ENCODE assay signal across 1 cellular context in the genomic region with DNA sequence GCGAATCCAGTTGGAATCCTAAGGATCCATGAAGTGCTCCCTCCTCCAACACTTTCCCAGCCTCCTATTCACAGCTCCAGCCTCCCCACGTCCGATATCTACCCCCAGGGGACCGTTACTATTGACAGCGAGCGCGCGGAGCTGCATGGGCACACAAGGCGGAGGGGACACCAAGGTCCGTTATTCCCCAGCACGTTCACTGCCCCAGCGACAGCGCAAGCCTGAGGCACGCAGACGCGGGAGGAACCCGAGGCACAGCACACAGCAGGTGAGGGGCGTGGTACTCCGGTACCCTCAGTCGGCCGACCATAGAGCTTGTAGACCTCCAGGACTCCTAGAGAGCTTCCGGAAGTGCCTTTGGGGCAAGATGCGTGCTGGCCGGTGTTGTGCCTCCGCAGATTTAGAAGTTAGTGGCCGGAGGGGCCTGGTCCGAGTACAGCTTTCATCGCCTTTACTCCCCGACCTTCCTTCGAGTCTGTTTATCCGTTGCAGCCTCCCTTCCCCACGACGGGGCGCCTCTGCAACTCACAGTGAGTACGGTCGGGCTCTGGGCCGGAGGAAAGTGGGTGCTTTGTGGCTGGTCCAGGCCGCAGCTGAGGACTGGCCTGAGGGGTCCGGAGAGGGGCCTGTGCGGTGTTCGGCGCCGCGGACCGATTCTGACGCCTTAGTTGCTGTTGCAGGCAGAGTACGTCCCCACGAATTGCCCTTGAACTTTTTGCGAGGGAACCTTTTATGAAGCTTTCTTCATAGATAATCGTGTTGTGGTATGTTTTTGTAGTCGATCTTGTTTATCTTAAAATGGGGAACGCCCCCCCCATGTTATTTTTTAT.
TF ChIP-seq lines count a peak whose summit lies in the region.

A gene (plus strand): TSS at position 384 of the 830 bp plus-strand sequence. CDS start 6,525 bp downstream, outside the sequence.

TF ChIP-seq in K562, 482 proteins besides CTCF, POLR2A, EP300 and RAD21 (continued from another document and continues in another):
- TF ChIP-seq, protein P1, sequence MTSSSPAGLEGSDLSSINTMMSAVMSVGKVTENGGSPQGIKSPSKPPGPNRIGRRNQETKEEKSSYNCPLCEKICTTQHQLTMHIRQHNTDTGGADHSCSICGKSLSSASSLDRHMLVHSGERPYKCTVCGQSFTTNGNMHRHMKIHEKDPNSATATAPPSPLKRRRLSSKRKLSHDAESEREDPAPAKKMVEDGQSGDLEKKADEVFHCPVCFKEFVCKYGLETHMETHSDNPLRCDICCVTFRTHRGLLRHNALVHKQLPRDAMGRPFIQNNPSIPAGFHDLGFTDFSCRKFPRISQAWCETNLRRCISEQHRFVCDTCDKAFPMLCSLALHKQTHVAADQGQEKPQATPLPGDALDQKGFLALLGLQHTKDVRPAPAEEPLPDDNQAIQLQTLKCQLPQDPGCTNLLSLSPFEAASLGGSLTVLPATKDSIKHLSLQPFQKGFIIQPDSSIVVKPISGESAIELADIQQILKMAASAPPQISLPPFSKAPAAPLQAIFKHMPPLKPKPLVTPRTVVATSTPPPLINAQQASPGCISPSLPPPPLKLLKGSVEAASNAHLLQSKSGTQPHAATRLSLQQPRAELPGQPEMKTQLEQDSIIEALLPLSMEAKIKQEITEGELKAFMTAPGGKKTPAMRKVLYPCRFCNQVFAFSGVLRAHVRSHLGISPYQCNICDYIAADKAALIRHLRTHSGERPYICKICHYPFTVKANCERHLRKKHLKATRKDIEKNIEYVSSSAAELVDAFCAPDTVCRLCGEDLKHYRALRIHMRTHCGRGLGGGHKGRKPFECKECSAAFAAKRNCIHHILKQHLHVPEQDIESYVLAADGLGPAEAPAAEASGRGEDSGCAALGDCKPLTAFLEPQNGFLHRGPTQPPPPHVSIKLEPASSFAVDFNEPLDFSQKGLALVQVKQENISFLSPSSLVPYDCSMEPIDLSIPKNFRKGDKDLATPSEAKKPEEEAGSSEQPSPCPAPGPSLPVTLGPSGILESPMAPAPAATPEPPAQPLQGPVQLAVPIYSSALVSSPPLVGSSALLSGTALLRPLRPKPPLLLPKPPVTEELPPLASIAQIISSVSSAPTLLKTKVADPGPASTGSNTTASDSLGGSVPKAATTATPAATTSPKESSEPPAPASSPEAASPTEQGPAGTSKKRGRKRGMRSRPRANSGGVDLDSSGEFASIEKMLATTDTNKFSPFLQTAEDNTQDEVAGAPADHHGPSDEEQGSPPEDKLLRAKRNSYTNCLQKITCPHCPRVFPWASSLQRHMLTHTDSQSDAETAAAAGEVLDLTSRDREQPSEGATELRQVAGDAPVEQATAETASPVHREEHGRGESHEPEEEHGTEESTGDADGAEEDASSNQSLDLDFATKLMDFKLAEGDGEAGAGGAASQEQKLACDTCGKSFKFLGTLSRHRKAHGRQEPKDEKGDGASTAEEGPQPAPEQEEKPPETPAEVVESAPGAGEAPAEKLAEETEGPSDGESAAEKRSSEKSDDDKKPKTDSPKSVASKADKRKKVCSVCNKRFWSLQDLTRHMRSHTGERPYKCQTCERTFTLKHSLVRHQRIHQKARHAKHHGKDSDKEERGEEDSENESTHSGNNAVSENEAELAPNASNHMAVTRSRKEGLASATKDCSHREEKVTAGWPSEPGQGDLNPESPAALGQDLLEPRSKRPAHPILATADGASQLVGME (CRISPR knock-in tag; IDR thresholded peaks at IDR 0.05): no peak; the same call in 1 of the 2 replicates
- no peak for TF ChIP-seq NFYB (IDR thresholded peaks at IDR 0.05; ENCODE audit: extremely low read depth, insufficient read length)
- peak; percentile 77 for TF ChIP-seq MEIS2 (IDR thresholded peaks at IDR 0.05; ENCODE audit: partially characterized antibody)
- TF ChIP-seq SNIP1 (IDR thresholded peaks at IDR 0.05; ENCODE audit: low read depth): peak; percentile 93
- no peak for TF ChIP-seq ZNF444 (CRISPR knock-in tag; IDR thresholded peaks at IDR 0.05)
- TF ChIP-seq ZNF785 (CRISPR knock-in tag; IDR thresholded peaks at IDR 0.05): no peak
- TF ChIP-seq, protein P2, sequence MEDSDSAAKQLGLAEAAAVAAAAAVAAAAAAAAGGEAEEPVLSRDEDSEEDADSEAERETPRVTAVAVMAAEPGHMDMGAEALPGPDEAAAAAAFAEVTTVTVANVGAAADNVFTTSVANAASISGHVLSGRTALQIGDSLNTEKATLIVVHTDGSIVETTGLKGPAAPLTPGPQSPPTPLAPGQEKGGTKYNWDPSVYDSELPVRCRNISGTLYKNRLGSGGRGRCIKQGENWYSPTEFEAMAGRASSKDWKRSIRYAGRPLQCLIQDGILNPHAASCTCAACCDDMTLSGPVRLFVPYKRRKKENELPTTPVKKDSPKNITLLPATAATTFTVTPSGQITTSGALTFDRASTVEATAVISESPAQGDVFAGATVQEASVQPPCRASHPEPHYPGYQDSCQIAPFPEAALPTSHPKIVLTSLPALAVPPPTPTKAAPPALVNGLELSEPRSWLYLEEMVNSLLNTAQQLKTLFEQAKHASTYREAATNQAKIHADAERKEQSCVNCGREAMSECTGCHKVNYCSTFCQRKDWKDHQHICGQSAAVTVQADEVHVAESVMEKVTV (CRISPR knock-in tag; IDR thresholded peaks at IDR 0.05): no peak
- peak; percentile 100 for TF ChIP-seq ZFX (CRISPR knock-in tag; IDR thresholded peaks at IDR 0.05)
- peak; percentile 19; the same call in 1 of the 2 replicates for TF ChIP-seq ZNF324 (CRISPR knock-in tag; IDR thresholded peaks at IDR 0.05)
- TF ChIP-seq ZZZ3 (IDR thresholded peaks at IDR 0.05): peak; percentile 90
- no peak for TF ChIP-seq CBX8 (IDR thresholded peaks at IDR 0.05; ENCODE audit: borderline replicate concordance, extremely low read depth, low read depth, low read length, poor library complexity, severe bottlenecking)
- TF ChIP-seq PCBP2 (IDR thresholded peaks at IDR 0.05; ENCODE audit: low read depth, low read length, poor library complexity, severe bottlenecking): no peak
- TF ChIP-seq PPARD (CRISPR knock-in tag; IDR thresholded peaks at IDR 0.05): no peak
- TF ChIP-seq TARDBP (IDR thresholded peaks at IDR 0.05): no peak; the same call in none of the 2 replicates
- TF ChIP-seq SREBF2 (CRISPR knock-in tag; IDR thresholded peaks at IDR 0.05): no peak
- 0 out of 2 replicates have a peak, but pooled peaks have one; percentile 2 for TF ChIP-seq NR4A1 (CRISPR knock-in tag; IDR thresholded peaks at IDR 0.05)
- TF ChIP-seq NR4A1 (tag; IDR thresholded peaks at IDR 0.05): no peak; the same call in 1 of the 2 replicates
- peak; percentile 85 for TF ChIP-seq CHD1 (IDR thresholded peaks at IDR 0.05; ENCODE audit: low read length)
- peak; percentile 97 for TF ChIP-seq GABPA (tag; conservative IDR thresholded peaks at IDR 0.05; ENCODE audit: low read depth)
- TF ChIP-seq, protein P3, sequence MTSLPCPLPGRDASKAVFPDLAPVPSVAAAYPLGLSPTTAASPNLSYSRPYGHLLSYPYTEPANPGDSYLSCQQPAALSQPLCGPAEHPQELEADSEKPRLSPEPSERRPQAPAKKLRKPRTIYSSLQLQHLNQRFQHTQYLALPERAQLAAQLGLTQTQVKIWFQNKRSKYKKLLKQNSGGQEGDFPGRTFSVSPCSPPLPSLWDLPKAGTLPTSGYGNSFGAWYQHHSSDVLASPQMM (CRISPR knock-in tag; IDR thresholded peaks at IDR 0.05): no peak
- TF ChIP-seq, protein P4, sequence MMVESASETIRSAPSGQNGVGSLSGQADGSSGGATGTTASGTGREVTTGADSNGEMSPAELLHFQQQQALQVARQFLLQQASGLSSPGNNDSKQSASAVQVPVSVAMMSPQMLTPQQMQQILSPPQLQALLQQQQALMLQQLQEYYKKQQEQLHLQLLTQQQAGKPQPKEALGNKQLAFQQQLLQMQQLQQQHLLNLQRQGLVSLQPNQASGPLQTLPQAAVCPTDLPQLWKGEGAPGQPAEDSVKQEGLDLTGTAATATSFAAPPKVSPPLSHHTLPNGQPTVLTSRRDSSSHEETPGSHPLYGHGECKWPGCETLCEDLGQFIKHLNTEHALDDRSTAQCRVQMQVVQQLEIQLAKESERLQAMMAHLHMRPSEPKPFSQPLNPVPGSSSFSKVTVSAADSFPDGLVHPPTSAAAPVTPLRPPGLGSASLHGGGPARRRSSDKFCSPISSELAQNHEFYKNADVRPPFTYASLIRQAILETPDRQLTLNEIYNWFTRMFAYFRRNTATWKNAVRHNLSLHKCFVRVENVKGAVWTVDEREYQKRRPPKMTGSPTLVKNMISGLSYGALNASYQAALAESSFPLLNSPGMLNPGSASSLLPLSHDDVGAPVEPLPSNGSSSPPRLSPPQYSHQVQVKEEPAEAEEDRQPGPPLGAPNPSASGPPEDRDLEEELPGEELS (CRISPR knock-in tag; IDR thresholded peaks at IDR 0.05; ENCODE audit: borderline replicate concordance): peak; percentile 93
- TF ChIP-seq, protein P5, sequence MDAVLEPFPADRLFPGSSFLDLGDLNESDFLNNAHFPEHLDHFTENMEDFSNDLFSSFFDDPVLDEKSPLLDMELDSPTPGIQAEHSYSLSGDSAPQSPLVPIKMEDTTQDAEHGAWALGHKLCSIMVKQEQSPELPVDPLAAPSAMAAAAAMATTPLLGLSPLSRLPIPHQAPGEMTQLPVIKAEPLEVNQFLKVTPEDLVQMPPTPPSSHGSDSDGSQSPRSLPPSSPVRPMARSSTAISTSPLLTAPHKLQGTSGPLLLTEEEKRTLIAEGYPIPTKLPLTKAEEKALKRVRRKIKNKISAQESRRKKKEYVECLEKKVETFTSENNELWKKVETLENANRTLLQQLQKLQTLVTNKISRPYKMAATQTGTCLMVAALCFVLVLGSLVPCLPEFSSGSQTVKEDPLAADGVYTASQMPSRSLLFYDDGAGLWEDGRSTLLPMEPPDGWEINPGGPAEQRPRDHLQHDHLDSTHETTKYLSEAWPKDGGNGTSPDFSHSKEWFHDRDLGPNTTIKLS (IDR thresholded peaks at IDR 0.05; ENCODE audit: borderline replicate concordance, low read depth): peak; percentile 94
- TF ChIP-seq ZNF77 (CRISPR knock-in tag; IDR thresholded peaks at IDR 0.05): no peak
- no peak for TF ChIP-seq EWSR1 (IDR thresholded peaks at IDR 0.05; ENCODE audit: borderline replicate concordance, low read depth, partially characterized antibody)
- TF ChIP-seq MEF2A (IDR thresholded peaks at IDR 0.05; ENCODE audit: control insufficient read depth, low read depth, low read length): no peak
- TF ChIP-seq KDM4B (IDR thresholded peaks at IDR 0.05; ENCODE audit: borderline replicate concordance in 2 of 2, low read depth in 1 of 2): peak in 1 of 2 experiments; percentile 89; a peak in 2 of 4 replicates
- TF ChIP-seq JUND (IDR thresholded peaks at IDR 0.05; ENCODE audit: borderline replicate concordance, low read depth, low read length): peak; percentile 71
- peak; percentile 46; the same call in 1 of the 3 replicates for TF ChIP-seq JUND (tag; IDR thresholded peaks at IDR 0.05; ENCODE audit: borderline replicate concordance, low read depth, low read length)
- TF ChIP-seq MCM2 (IDR thresholded peaks at IDR 0.05; ENCODE audit: low read depth): no peak
- no peak; the same call in 1 of the 2 replicates for TF ChIP-seq CEBPG (CRISPR knock-in tag; IDR thresholded peaks at IDR 0.05)
- no peak for TF ChIP-seq CEBPG (tag; conservative IDR thresholded peaks at IDR 0.05 in 1 of 2, IDR thresholded peaks at IDR 0.05 in 1 of 2)
- TF ChIP-seq CBFA2T2 (conservative IDR thresholded peaks at IDR 0.05): no peak
- no peak for TF ChIP-seq XRCC4 (IDR thresholded peaks at IDR 0.05; ENCODE audit: extremely low read depth, insufficient read depth, insufficient read length)
- TF ChIP-seq ZNF133 (CRISPR knock-in tag; IDR thresholded peaks at IDR 0.05): 0 out of 2 replicates have a peak, but pooled peaks have one; percentile 63
- TF ChIP-seq ATF7 (IDR thresholded peaks at IDR 0.05): peak; percentile 88
- TF ChIP-seq CBFA2T3 (IDR thresholded peaks at IDR 0.05): no peak
- TF ChIP-seq, protein P6, sequence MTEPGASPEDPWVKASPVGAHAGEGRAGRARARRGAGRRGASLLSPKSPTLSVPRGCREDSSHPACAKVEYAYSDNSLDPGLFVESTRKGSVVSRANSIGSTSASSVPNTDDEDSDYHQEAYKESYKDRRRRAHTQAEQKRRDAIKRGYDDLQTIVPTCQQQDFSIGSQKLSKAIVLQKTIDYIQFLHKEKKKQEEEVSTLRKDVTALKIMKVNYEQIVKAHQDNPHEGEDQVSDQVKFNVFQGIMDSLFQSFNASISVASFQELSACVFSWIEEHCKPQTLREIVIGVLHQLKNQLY (CRISPR knock-in tag; conservative IDR thresholded peaks at IDR 0.05): no peak
- no peak for TF ChIP-seq ZNF668 (CRISPR knock-in tag; IDR thresholded peaks at IDR 0.05)
- TF ChIP-seq EHMT2 (IDR thresholded peaks at IDR 0.05): no peak
- no peak for TF ChIP-seq TCFL5 (CRISPR knock-in tag; conservative IDR thresholded peaks at IDR 0.05)
- TF ChIP-seq, protein P7, sequence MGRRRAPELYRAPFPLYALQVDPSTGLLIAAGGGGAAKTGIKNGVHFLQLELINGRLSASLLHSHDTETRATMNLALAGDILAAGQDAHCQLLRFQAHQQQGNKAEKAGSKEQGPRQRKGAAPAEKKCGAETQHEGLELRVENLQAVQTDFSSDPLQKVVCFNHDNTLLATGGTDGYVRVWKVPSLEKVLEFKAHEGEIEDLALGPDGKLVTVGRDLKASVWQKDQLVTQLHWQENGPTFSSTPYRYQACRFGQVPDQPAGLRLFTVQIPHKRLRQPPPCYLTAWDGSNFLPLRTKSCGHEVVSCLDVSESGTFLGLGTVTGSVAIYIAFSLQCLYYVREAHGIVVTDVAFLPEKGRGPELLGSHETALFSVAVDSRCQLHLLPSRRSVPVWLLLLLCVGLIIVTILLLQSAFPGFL (CRISPR knock-in tag; IDR thresholded peaks at IDR 0.05): no peak
- TF ChIP-seq, protein P8, sequence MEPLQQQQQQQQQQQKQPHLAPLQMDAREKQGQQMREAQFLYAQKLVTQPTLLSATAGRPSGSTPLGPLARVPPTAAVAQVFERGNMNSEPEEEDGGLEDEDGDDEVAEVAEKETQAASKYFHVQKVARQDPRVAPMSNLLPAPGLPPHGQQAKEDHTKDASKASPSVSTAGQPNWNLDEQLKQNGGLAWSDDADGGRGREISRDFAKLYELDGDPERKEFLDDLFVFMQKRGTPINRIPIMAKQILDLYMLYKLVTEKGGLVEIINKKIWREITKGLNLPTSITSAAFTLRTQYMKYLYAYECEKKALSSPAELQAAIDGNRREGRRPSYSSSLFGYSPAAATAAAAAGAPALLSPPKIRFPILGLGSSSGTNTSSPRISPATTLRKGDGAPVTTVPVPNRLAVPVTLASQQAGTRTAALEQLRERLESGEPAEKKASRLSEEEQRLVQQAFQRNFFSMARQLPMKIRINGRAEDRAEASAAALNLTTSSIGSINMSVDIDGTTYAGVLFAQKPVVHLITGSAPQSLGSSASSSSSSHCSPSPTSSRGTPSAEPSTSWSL (CRISPR knock-in tag; IDR thresholded peaks at IDR 0.05; ENCODE audit: borderline replicate concordance): no peak
- peak; percentile 97 for TF ChIP-seq KDM5B (IDR thresholded peaks at IDR 0.05; ENCODE audit: insufficient replicate concordance, low read depth, low read length)
- TF ChIP-seq, protein P9, sequence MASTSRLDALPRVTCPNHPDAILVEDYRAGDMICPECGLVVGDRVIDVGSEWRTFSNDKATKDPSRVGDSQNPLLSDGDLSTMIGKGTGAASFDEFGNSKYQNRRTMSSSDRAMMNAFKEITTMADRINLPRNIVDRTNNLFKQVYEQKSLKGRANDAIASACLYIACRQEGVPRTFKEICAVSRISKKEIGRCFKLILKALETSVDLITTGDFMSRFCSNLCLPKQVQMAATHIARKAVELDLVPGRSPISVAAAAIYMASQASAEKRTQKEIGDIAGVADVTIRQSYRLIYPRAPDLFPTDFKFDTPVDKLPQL (IDR thresholded peaks at IDR 0.05; ENCODE audit: extremely low read depth, insufficient read length): no peak
